Comparison of ENCODE assay signal across 9 cellular contexts in the genomic region with DNA sequence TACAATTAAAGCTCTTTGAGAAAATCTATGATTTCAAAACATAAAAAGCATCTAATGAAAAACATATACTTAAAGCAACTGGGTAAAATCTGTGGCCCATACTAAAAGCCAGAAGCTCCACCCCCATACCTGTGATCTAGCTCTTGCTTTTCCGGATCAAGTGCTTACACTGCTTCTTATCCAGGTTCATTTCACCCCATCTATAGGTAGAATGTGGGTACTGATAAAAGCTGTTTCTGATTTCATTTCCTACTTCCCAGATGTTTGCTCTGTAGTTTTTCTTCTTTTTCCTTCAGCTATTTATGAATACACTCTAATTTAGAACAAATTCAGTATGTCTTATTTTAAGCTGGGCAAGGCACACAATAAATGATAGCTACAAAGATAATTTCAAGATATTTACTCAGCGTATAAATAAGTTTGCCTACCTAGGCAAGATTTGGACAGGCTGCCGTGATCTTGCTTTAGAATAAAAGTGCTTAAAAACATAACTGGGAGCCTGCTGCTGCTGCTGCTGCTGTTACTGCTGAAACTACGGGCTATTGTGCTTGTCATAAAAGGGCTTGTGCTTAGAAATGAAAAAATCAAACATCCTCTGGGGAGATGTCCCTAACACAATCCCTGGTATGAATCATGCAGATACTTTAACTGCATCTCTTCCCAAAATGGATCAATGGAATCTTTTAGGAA. TPM values are rescaled to one million over a fixed set of nuclear protein-coding genes. Genes with fewer than 3 reads are reported as not detected.
A peak's percentile ranks its signal among the peaks of the same experiment; 100 is the strongest.
DNase-seq lines count a peak whose midpoint lies in the region; ATAC-seq and TF ChIP-seq lines count a peak whose summit lies in the region.
"Had no signal": no experiment of that assay in that cellular context is flagged by ENCODE, and none has a peak within 500 bp of the region (broad histone marks: within the 10 kb centered on the region; RNA-seq: fewer than 3 reads in every experiment).

No MANE protein-coding gene starts in this region.

- H3K36me3 ChIP-seq in mucosa of descending colon (ENCODE audit: low read depth) = no peaks in the 10 kb centered on the region

- H3K4me3 ChIP-seq in mucosa of descending colon = no peak overlapping the region
- H3K4me3 ChIP-seq: K562 had no signal

- TF ChIP-seq CTCF in mucosa of descending colon (IDR thresholded peaks at IDR 0.05) = no peak

- H3K9me3 ChIP-seq in mucosa of descending colon = no peaks in the 10 kb centered on the region

- DNase-seq in AML-193 (lab: John Stamatoyannopoulos, UW) (peak; percentile 28 to 65), NCI-H345 treated with DMSO at 0.1 percent for 48 hours (lab: John Stamatoyannopoulos, UW; ENCODE audit: unreplicated experiment) (peak; percentile 68), mucosa of descending colon (peak in 1 of 3 donors; percentile 59)
- DNase-seq in central memory CD4-positive, alpha-beta T cell = peak; percentile 54

- ATAC-seq in GM19468 (IDR thresholded peaks at IDR 0.05; ENCODE audit: extremely low read depth, unreplicated experiment) = peak; percentile 12
- ATAC-seq in mucosa of descending colon = peak; percentile 21
- no peak for ATAC-seq in HG03095 (IDR thresholded peaks at IDR 0.05; ENCODE audit: unreplicated experiment)
- no peak for ATAC-seq in HG03039 (IDR thresholded peaks at IDR 0.05; ENCODE audit: unreplicated experiment)
- no peak for ATAC-seq in GM21786 (IDR thresholded peaks at IDR 0.05; ENCODE audit: unreplicated experiment)
- ATAC-seq: K562 had no signal

- H3K4me1 ChIP-seq in mucosa of descending colon (ENCODE audit: low read depth) = peaks cover 36% of the 10 kb centered on the region

- intact Hi-C loops in mucosa of descending colon (cut with DNase I, micrococcal nuclease) = loop anchor here (10.0 kb wide), 1 partner anchor 763 kb away; no protein-coding TSS in a partner anchor

RNA-seq across cellular contexts. Expression of gene SIPA1L2, which starts 2.1 kb away (rescaled TPM):
- 10 to 100 TPM; 78.7 to 94.4 (median 79.0) TPM for total RNA-seq in mucosa of descending colon

Comparison
In these comparisons a context has a peak if more than half of its experiments do, and no peak if none do; other contexts are left out.
1. ATAC-seq: peak in GM19468 (single experiment) and mucosa of descending colon (single experiment); none in HG03095 (single experiment), HG03039 (single experiment) and GM21786 (single experiment).